ENCODE assay signal across 1 cellular context in genomic region chr2:42449163-42450087, GRCh38.
TF ChIP-seq lines count a peak whose summit lies in the region.

No MANE protein-coding gene starts in this region.

TF ChIP-seq in GM23338, 12 proteins besides CTCF, POLR2A, EP300 and RAD21 (continued from another document):
- TF ChIP-seq STAT1 (IDR thresholded peaks at IDR 0.05; ENCODE audit: unreplicated experiment) (no peak), POLR2AphosphoS5 (IDR thresholded peaks at IDR 0.05; ENCODE audit: low read depth) (no peak), EZH2phosphoT487 (IDR thresholded peaks at IDR 0.05; ENCODE audit: unreplicated experiment) (no peak), ZNF114 (CRISPR knock-in tag; IDR thresholded peaks at IDR 0.05) (no peak), ZNF462 (CRISPR knock-in tag; IDR thresholded peaks at IDR 0.05) (no peak)
